Comparison of ENCODE assay signal across 30 cellular contexts in the genomic region with DNA sequence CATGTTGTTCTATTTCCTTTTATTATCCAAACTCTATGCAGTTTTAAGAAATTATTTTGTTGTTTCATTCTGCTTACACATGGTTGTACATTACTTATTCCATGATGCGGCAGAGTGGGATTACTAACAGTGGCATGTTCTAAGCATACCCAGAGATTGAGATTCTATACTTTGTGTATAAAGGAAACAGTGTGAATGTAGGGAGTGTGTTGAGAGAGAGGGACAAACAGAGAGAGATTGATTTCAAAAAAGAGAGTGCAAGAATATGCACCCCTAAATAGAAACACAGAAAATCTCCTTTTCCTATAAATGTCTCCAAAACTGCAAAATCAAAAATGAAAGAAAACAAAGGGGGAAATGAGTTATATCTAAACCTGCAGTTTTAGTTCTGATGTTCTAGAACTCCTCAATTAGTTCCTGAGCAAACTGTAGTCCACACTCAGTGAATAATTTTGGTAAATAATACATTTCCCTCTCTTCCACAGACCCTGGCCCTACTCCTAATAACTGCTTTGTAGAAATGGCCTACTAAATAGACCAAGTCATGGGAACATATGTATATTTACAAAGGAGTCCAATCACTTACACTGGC. TPM values are rescaled to one million over a fixed set of nuclear protein-coding genes. Genes with fewer than 3 reads are reported as not detected.
DNase-seq lines count a peak whose midpoint lies in the region; ATAC-seq and TF ChIP-seq lines count a peak whose summit lies in the region.
"Had no signal": no experiment of that assay in that cellular context is flagged by ENCODE, and none has a peak within 500 bp of the region (broad histone marks: within the 10 kb centered on the region; RNA-seq: fewer than 3 reads in every experiment).

No MANE protein-coding gene starts in this region.

- H3K27ac Mint-ChIP-seq in T-helper 2 cell treated with Interferon-gamma antibody and Interleukin-4, amounts not matched to agents 5 μg/mL and 100 μg/mL, for 36 hours = peak overlapping the region; percentile 73
- H3K27ac Mint-ChIP-seq in activated CD8-positive, alpha-beta T cell treated with anti-CD3 and anti-CD28 coated beads, Interleukin-2, amount 10 ng/mL, durations not matched to agents 7 days and 5 days = peak overlapping the region; percentile 4
- H3K27ac Mint-ChIP-seq in nephron progenitor cell = no peak overlapping the region
- H3K27ac Mint-ChIP-seq: activated B cell treated with CpG ODN at 0.5 μM for 24 hours; CD4-positive, CD25-positive, alpha-beta regulatory T cell; naive B cell had no signal

- peaks cover 37% of the 10 kb centered on the region for H3K4me1 Mint-ChIP-seq in T-helper 2 cell treated with Interferon-gamma antibody and Interleukin-4, amounts not matched to agents 5 μg/mL and 100 μg/mL, for 36 hours (ENCODE audit: low read depth)
- H3K4me1 Mint-ChIP-seq in activated CD8-positive, alpha-beta T cell treated with anti-CD3 and anti-CD28 coated beads, Interleukin-2, amount 10 ng/mL, durations not matched to agents 7 days and 5 days (ENCODE audit: low read depth) = peaks cover 19% of the 10 kb centered on the region
- no peaks in the 10 kb centered on the region for H3K4me1 Mint-ChIP-seq in nephron progenitor cell
- H3K4me1 Mint-ChIP-seq: activated B cell treated with CpG ODN at 0.5 μM for 24 hours, naive B cell had no signal

- H3K36me3 Mint-ChIP-seq in T-helper 2 cell treated with Interferon-gamma antibody and Interleukin-4, amounts not matched to agents 5 μg/mL and 100 μg/mL, for 36 hours (ENCODE audit: low read depth) = peaks cover 13% of the 10 kb centered on the region
- H3K36me3 Mint-ChIP-seq in activated CD8-positive, alpha-beta T cell treated with anti-CD3 and anti-CD28 coated beads, Interleukin-2, amount 10 ng/mL, durations not matched to agents 7 days and 5 days (ENCODE audit: low read depth) = peaks cover 19% of the 10 kb centered on the region
- H3K36me3 Mint-ChIP-seq in nephron progenitor cell (ENCODE audit: low read depth) = no peaks in the 10 kb centered on the region

- POLR2A ChIA-PET in activated CD8-positive, alpha-beta T cell treated with anti-CD3 and anti-CD28 coated beads, Interleukin-2, amount 10 ng/mL, durations not matched to agents 7 days and 5 days (lab: Charles Lee) = interaction anchor here (1.2 kb wide), 1 partner anchor 161 kb away, joined by 5 read pairs; a partner anchor contains a TSS

- CTCF ChIA-PET in activated CD8-positive, alpha-beta T cell treated with anti-CD3 and anti-CD28 coated beads, Interleukin-2, amount 10 ng/mL, durations not matched to agents 7 days and 5 days (lab: Charles Lee) = no interaction called here

- ATAC-seq in GM21390 (IDR thresholded peaks at IDR 0.05; ENCODE audit: unreplicated experiment) (peak; percentile 53), HG03039 (IDR thresholded peaks at IDR 0.05; ENCODE audit: unreplicated experiment) (no peak), GM21515 (IDR thresholded peaks at IDR 0.05; ENCODE audit: unreplicated experiment) (no peak)
- ATAC-seq in activated CD8-positive, alpha-beta T cell treated with anti-CD3 and anti-CD28 coated beads, Interleukin-2, amount 10 ng/mL, durations not matched to agents 7 days and 5 days = peak; percentile 44
- ATAC-seq: gastrocnemius medialis, left lobe of liver, SK-N-SH treated with all-trans-retinoic acid at 6 μM for 48 hours, upper lobe of right lung had no signal

- no peak for DNase-seq in T-helper 2 cell treated with Interferon-gamma antibody and Interleukin-4, amounts not matched to agents 5 μg/mL and 100 μg/mL, for 36 hours (ENCODE audit: low spot score)
- DNase-seq in T-helper 2 cell (no peak), GM06990 (ENCODE audit: extremely low read depth, insufficient read length) (no peak), nephron progenitor cell (no peak)
- DNase-seq in activated CD8-positive, alpha-beta T cell treated with anti-CD3 and anti-CD28 coated beads, Interleukin-2, amount 10 ng/mL, durations not matched to agents 7 days and 5 days = no peak
- DNase-seq: activated B cell treated with CpG ODN at 0.5 μM for 24 hours; activated gamma-delta T cell; aorta; cortex of kidney; esophagus squamous epithelium; gastrocnemius medialis; HCEC 1CT; hypothalamus; IMR-90; naive B cell; NCI-H1092 treated with DMSO at 0.1 percent for 48 hours; NCI-H1930; NCI-H2227 treated with DMSO at 0.1 percent for 48 hours; NCI-H69; small intestine; stimulated activated CD4-positive, alpha-beta T cell treated with anti-CD3 and anti-CD28 coated beads, Interleukin-1b, Interleukin-23, amount 100 ng/mL, for 48 hours; upper lobe of right lung had no signal

- H3K27me3 ChIP-seq in GM06990 (replicated peaks; ENCODE audit: control insufficient read depth, insufficient read depth, low read length) = no peaks in the 10 kb centered on the region
- H3K27me3 ChIP-seq: cardiac muscle cell, esophagus squamous epithelium, gastrocnemius medialis, upper lobe of right lung had no signal

- 0 out of 2 replicates have a peak overlapping the region, but pooled peaks have one; percentile 6 for H3K4me3 ChIP-seq in GM06990 (replicated peaks; ENCODE audit: low read depth, low read length)
- H3K4me3 ChIP-seq: cardiac muscle cell, esophagus squamous epithelium, gastrocnemius medialis, upper lobe of right lung had no signal

- peak overlapping the region; percentile 46 for H3K4me3 Mint-ChIP-seq in T-helper 2 cell treated with Interferon-gamma antibody and Interleukin-4, amounts not matched to agents 5 μg/mL and 100 μg/mL, for 36 hours
- peak overlapping the region; percentile 19 for H3K4me3 Mint-ChIP-seq in activated CD8-positive, alpha-beta T cell treated with anti-CD3 and anti-CD28 coated beads, Interleukin-2, amount 10 ng/mL, durations not matched to agents 7 days and 5 days
- no peak overlapping the region for H3K4me3 Mint-ChIP-seq in nephron progenitor cell
- H3K4me3 Mint-ChIP-seq: activated B cell treated with CpG ODN at 0.5 μM for 24 hours; CD4-positive, CD25-positive, alpha-beta regulatory T cell; naive B cell had no signal

- no peaks in the 10 kb centered on the region for H3K27me3 Mint-ChIP-seq in T-helper 2 cell treated with Interferon-gamma antibody and Interleukin-4, amounts not matched to agents 5 μg/mL and 100 μg/mL, for 36 hours (ENCODE audit: low read depth)
- H3K27me3 Mint-ChIP-seq in activated CD8-positive, alpha-beta T cell treated with anti-CD3 and anti-CD28 coated beads, Interleukin-2, amount 10 ng/mL, durations not matched to agents 7 days and 5 days (ENCODE audit: low read depth) = no peaks in the 10 kb centered on the region
- peaks cover 3% of the 10 kb centered on the region for H3K27me3 Mint-ChIP-seq in nephron progenitor cell (ENCODE audit: low read depth, poor library complexity)
- H3K27me3 Mint-ChIP-seq: activated B cell treated with CpG ODN at 0.5 μM for 24 hours; CD4-positive, CD25-positive, alpha-beta regulatory T cell; naive B cell had no signal

- H3K36me3 ChIP-seq in GM06990 (ENCODE audit: control insufficient read depth, insufficient read depth, low read length) = no peaks in the 10 kb centered on the region
- H3K36me3 ChIP-seq: cardiac muscle cell, esophagus squamous epithelium, gastrocnemius medialis, upper lobe of right lung had no signal

- H3K9me3 Mint-ChIP-seq in T-helper 2 cell treated with Interferon-gamma antibody and Interleukin-4, amounts not matched to agents 5 μg/mL and 100 μg/mL, for 36 hours = peaks cover 18% of the 10 kb centered on the region
- H3K9me3 Mint-ChIP-seq in activated CD8-positive, alpha-beta T cell treated with anti-CD3 and anti-CD28 coated beads, Interleukin-2, amount 10 ng/mL, durations not matched to agents 7 days and 5 days (ENCODE audit: insufficient read depth) = peaks cover 4% of the 10 kb centered on the region
- H3K9me3 Mint-ChIP-seq in nephron progenitor cell = peaks cover 5% of the 10 kb centered on the region
- H3K9me3 Mint-ChIP-seq: activated B cell treated with CpG ODN at 0.5 μM for 24 hours had no signal

- TF ChIP-seq CTCF in GM06990 (IDR thresholded peaks at IDR 0.05; ENCODE audit: insufficient read depth, low read length, poor library complexity, severe bottlenecking) (no peak), nephron progenitor cell (IDR thresholded peaks at IDR 0.05) (no peak)

RNA-seq across cellular contexts. Expression of a gene that starts 31.0 kb away (rescaled TPM):
- 1 to 10 TPM in 1 of 2 experiments, under 1 TPM in 1; 0.83 to 1.3 TPM for total RNA-seq in activated CD8-positive, alpha-beta T cell treated with anti-CD3 and anti-CD28 coated beads, Interleukin-2, amount 10 ng/mL, durations not matched to agents 7 days and 5 days
- total RNA-seq: Daoy, gastrocnemius medialis had no signal

Comparison
In these comparisons a context has a peak if more than half of its experiments do, and no peak if none do; other contexts are left out.
1. ATAC-seq: peak in GM21390 (single experiment) and activated CD8-positive, alpha-beta T cell treated with anti-CD3 and anti-CD28 coated beads, Interleukin-2, amount 10 ng/mL, durations not matched to agents 7 days and 5 days (single experiment); none in HG03039 (single experiment) and GM21515 (single experiment).